ENCODE assay signal across 20 cellular contexts in genomic region chr1:63074321-63074720, GRCh38.
DNase-seq lines count a peak whose midpoint lies in the region; ATAC-seq and TF ChIP-seq lines count a peak whose summit lies in the region.
"Had no signal": no experiment of that assay in that cellular context is flagged by ENCODE, and none has a peak within 500 bp of the region (broad histone marks: within the 10 kb centered on the region; RNA-seq: fewer than 3 reads in every experiment).

No MANE protein-coding gene starts in this region.

- no peak overlapping the region for H3K27ac Mint-ChIP-seq in progenitor cell of endocrine pancreas
- H3K27ac Mint-ChIP-seq: stimulated activated naive B cell treated with anti-CD40 and anti-IgM and Interleukin-4, amounts not matched to agents 10 μg/mL and 1 μg/mL and 100 μg/mL, for 72 hours had no signal

- TF ChIP-seq CTCF in progenitor cell of endocrine pancreas (IDR thresholded peaks at IDR 0.05; ENCODE audit: unreplicated experiment): no peak

- peaks cover 17% of the 10 kb centered on the region for H3K4me1 ChIP-seq in HUES48 (ENCODE audit: control insufficient read depth, insufficient read depth, low read length)
- no peaks in the 10 kb centered on the region for H3K4me1 ChIP-seq in adipocyte (ENCODE audit: control insufficient read depth, insufficient read depth, low read length)
- H3K4me1 ChIP-seq: right lobe of liver had no signal

- peaks cover 3% of the 10 kb centered on the region for H3K9me3 Mint-ChIP-seq in progenitor cell of endocrine pancreas (ENCODE audit: low read depth)
- H3K9me3 Mint-ChIP-seq: central memory CD8-positive, alpha-beta T cell had no signal

- H3K9ac ChIP-seq in HUES48 (ENCODE audit: low read depth, low read length): no peak overlapping the region
- H3K9ac ChIP-seq in adipocyte (ENCODE audit: low read length): no peak overlapping the region

- H3K4me3 Mint-ChIP-seq in progenitor cell of endocrine pancreas (ENCODE audit: low read depth): peak overlapping the region; percentile 69
- H3K4me3 Mint-ChIP-seq: central memory CD8-positive, alpha-beta T cell; stimulated activated naive B cell treated with anti-CD40 and anti-IgM and Interleukin-4, amounts not matched to agents 10 μg/mL and 1 μg/mL and 100 μg/mL, for 72 hours had no signal

- no peak overlapping the region for H3K27ac ChIP-seq in HUES48 (ENCODE audit: low read depth, low read length)
- H3K27ac ChIP-seq: heart left ventricle, neutrophil, right lobe of liver, thyroid gland, VCaP had no signal

- peaks cover 49% of the 10 kb centered on the region for H3K27me3 Mint-ChIP-seq in progenitor cell of endocrine pancreas

- DNase-seq in adipocyte (ENCODE audit: low read depth): no peak
- no peak for DNase-seq in progenitor cell of endocrine pancreas (ENCODE audit: low spot score, unreplicated experiment)
- no peak for DNase-seq in stimulated activated naive CD4-positive, alpha-beta T cell (lab: John Stamatoyannopoulos, UW)
- no peak for DNase-seq in superior temporal gyrus (ENCODE audit: extremely low spot score)
- DNase-seq: activated CD4-positive, alpha-beta T cell treated with anti-CD3 and anti-CD28 coated beads, Interleukin-2, amount 50 U/mL, for 4 hours; activated gamma-delta T cell; amniotic stem cell; effector CD8-positive, alpha-beta T cell; HCEC 1CT; right lobe of liver; SHP77 treated with DMSO at 0.1 percent for 48 hours; stimulated activated naive B cell treated with anti-CD40 and anti-IgM and Interleukin-4, amounts not matched to agents 10 μg/mL and 1 μg/mL and 100 μg/mL, for 72 hours had no signal

- no peak for ATAC-seq in GM19324 (IDR thresholded peaks at IDR 0.05; ENCODE audit: low FRiP score, unreplicated experiment)
- ATAC-seq: stimulated activated naive B cell treated with anti-CD40 and anti-IgM and Interleukin-4, amounts not matched to agents 10 μg/mL and 1 μg/mL and 100 μg/mL, for 72 hours had no signal

- H3K36me3 ChIP-seq in HUES48 (ENCODE audit: control insufficient read depth, insufficient read depth, low read length): no peaks in the 10 kb centered on the region
- H3K36me3 ChIP-seq in adipocyte (ENCODE audit: control insufficient read depth, insufficient read depth, low read length, severe bottlenecking): no peaks in the 10 kb centered on the region
- H3K36me3 ChIP-seq: heart left ventricle, neutrophil, right lobe of liver, thyroid gland had no signal

- H3K4me1 Mint-ChIP-seq in progenitor cell of endocrine pancreas (ENCODE audit: low read depth): peaks cover 2% of the 10 kb centered on the region
- H3K4me1 Mint-ChIP-seq: central memory CD8-positive, alpha-beta T cell had no signal

- peaks cover 2% of the 10 kb centered on the region for H3K36me3 Mint-ChIP-seq in progenitor cell of endocrine pancreas (ENCODE audit: insufficient read depth)

- peaks cover 39% of the 10 kb centered on the region for H3K27me3 ChIP-seq in HUES48 (ENCODE audit: control insufficient read depth, insufficient read depth, low read length)
- H3K27me3 ChIP-seq in adipocyte (replicated peaks; ENCODE audit: control insufficient read depth, insufficient read depth, low read length): peaks cover 47% of the 10 kb centered on the region
- H3K27me3 ChIP-seq: right lobe of liver, thyroid gland had no signal

- peak overlapping the region; percentile 65 for H3K4me3 ChIP-seq in HUES48 (ENCODE audit: low read depth, low read length)
- H3K4me3 ChIP-seq in adipocyte (ENCODE audit: low read length): peak overlapping the region; percentile 65
- H3K4me3 ChIP-seq in iPS-11a (ENCODE audit: low read depth, low read length): peak overlapping the region; percentile 69

- H3K9me3 ChIP-seq in HUES48 (ENCODE audit: control insufficient read depth, insufficient read depth, low read length) (no peaks in the 10 kb centered on the region), adipocyte (ENCODE audit: control insufficient read depth, low read length) (peaks cover 20% of the 10 kb centered on the region)
- H3K9me3 ChIP-seq: neutrophil, right lobe of liver, thyroid gland had no signal
